Comparison of ENCODE assay signal across 17 cellular contexts in the genomic region with DNA sequence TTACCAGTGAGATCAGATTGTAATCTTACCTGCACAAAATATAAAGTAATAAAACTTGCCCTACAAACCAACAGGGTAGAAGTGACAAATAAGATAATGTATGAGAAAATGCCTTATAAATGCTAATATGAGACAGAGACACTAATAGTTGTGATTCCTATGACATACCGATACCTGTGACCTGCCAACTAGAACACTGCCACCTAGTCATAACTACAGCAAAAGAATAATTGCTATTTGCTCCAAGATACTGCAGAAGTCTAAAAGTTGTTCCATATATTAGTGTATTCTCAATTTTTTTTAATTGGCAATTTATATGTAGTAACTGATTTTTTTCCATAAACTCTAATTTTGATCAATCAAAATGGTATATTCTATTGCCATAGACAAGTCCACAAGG. TPM values are rescaled to one million over a fixed set of nuclear protein-coding genes. Genes with fewer than 3 reads are reported as not detected.
DNase-seq lines count a peak whose midpoint lies in the region; ATAC-seq, FAIRE-seq and TF ChIP-seq lines count a peak whose summit lies in the region.
"Had no signal": no experiment of that assay in that cellular context is flagged by ENCODE, and none has a peak within 500 bp of the region (broad histone marks: within the 10 kb centered on the region; RNA-seq: fewer than 3 reads in every experiment).

No MANE protein-coding gene starts in this region.

- no peaks in the 10 kb centered on the region for H3K9me2 ChIP-seq in OCI-LY7 (ENCODE audit: insufficient read depth, low read length)

- H3K4me1 Mint-ChIP-seq in HFFc6 (ENCODE audit: low read depth), result peaks cover 29% of the 10 kb centered on the region

- POLR2A ChIA-PET in OCI-LY7 (lab: Charles Lee), result interaction anchor here (0.6 kb wide), 1 partner anchor 11 kb away, joined by 4 read pairs; no protein-coding TSS in a partner anchor
- POLR2A ChIA-PET in endothelial cell of umbilical vein (lab: Charles Lee), result no interaction called here

- H3K36me3 ChIP-seq in OCI-LY7 (ENCODE audit: insufficient read depth, low read length) (peaks cover 70% of the 10 kb centered on the region), endothelial cell of umbilical vein (ENCODE audit: control insufficient read depth in 2 of 2, extremely low read depth in 1 of 2, insufficient read depth in 2 of 2, low read length in 2 of 2) (peaks cover 2 to 10% of the 10 kb centered on the region in 2 experiments), left ventricle myocardium inferior (peaks cover 63% of the 10 kb centered on the region)

- no peak overlapping the region for H3K9ac ChIP-seq in endothelial cell of umbilical vein (replicated peaks; ENCODE audit: extremely low read depth, insufficient read depth, low read length)
- H3K9ac ChIP-seq: BLaER1 had no signal

- dilution Hi-C loops in endothelial cell of umbilical vein (cut with MboI; ENCODE audit: extremely low pct_ligation_motif_present, low sequenced_read_pairs), result no loop called here

- H3K4me1 ChIP-seq in OCI-LY7 (ENCODE audit: insufficient read depth, low read length, poor library complexity, severe bottlenecking) (no peaks in the 10 kb centered on the region), endothelial cell of umbilical vein (ENCODE audit: control insufficient read depth, extremely low read depth, insufficient read depth, low read length) (peaks cover 29% of the 10 kb centered on the region), left ventricle myocardium inferior (peaks cover 17% of the 10 kb centered on the region)
- H3K4me1 ChIP-seq: BLaER1, HAP-1 had no signal

- no peak overlapping the region for H2AFZ ChIP-seq in OCI-LY7 (ENCODE audit: low read length)
- no peak overlapping the region for H2AFZ ChIP-seq in endothelial cell of umbilical vein (ENCODE audit: low read depth, low read length)

- TF ChIP-seq CTCF in HFFc6 (IDR thresholded peaks at IDR 0.05) (peak; percentile 22; the same call in 1 of the 2 replicates), OCI-LY7 (conservative IDR thresholded peaks at IDR 0.05; ENCODE audit: low read length) (peak; percentile 36; the same call in 1 of the 2 replicates), endothelial cell of umbilical vein (IDR thresholded peaks at IDR 0.05; ENCODE audit: extremely low read depth in 1 of 2, insufficient read depth in 1 of 2, low read depth in 1 of 2, low read length in 2 of 2) (no peak), left ventricle myocardium inferior (IDR thresholded peaks at IDR 0.05; ENCODE audit: borderline replicate concordance) (no peak)

- no peak overlapping the region for H3K4me2 ChIP-seq in OCI-LY7 (ENCODE audit: low read length)
- no peak overlapping the region for H3K4me2 ChIP-seq in endothelial cell of umbilical vein (ENCODE audit: insufficient read depth, low read length)
- H3K4me2 ChIP-seq: BLaER1 had no signal

- ATAC-seq in HG02870 (IDR thresholded peaks at IDR 0.05; ENCODE audit: unreplicated experiment), result no peak

- no peaks in the 10 kb centered on the region for H3K9me1 ChIP-seq in endothelial cell of umbilical vein (replicated peaks; ENCODE audit: control insufficient read depth, extremely low read depth, insufficient read depth, low read length)

- no peak for FAIRE-seq in endothelial cell of umbilical vein (lab: Jason Lieb, UNC)
- FAIRE-seq: GM19239 had no signal

- no peak overlapping the region for H3K4me3 ChIP-seq in OCI-LY7 (ENCODE audit: low read depth, low read length, poor library complexity, severe bottlenecking)
- no peak overlapping the region for H3K4me3 ChIP-seq in endothelial cell of umbilical vein (replicated peaks in 1 of 3; ENCODE audit: insufficient read depth in 1 of 3, low read depth in 1 of 3, low read length in 3 of 3)
- H3K4me3 ChIP-seq in left ventricle myocardium inferior, result no peak overlapping the region
- H3K4me3 ChIP-seq: BLaER1, HAP-1 had no signal

- H3K9me3 ChIP-seq in OCI-LY7 (ENCODE audit: low read length), result no peaks in the 10 kb centered on the region
- no peaks in the 10 kb centered on the region for H3K9me3 ChIP-seq in endothelial cell of umbilical vein (replicated peaks; ENCODE audit: control insufficient read depth, insufficient read depth, low read length)
- no peaks in the 10 kb centered on the region for H3K9me3 ChIP-seq in left ventricle myocardium inferior (replicated peaks)
- H3K9me3 ChIP-seq: BLaER1, HAP-1 had no signal

- no peak overlapping the region for H3K4me3 Mint-ChIP-seq in HFFc6
- H3K4me3 Mint-ChIP-seq: CD4-positive, CD25-positive, alpha-beta regulatory T cell had no signal

- DNase-seq in NCI-H2171 treated with DMSO at 0.1 percent for 48 hours (lab: John Stamatoyannopoulos, UW), result peak; percentile 3
- no peak for DNase-seq in NCI-H2171 (lab: John Stamatoyannopoulos, UW)
- no peak for DNase-seq in HFFc6
- no peak for DNase-seq in OCI-LY7 (ENCODE audit: low spot score)
- DNase-seq in endothelial cell of umbilical vein (ENCODE audit: low read depth, low spot score), result no peak
- no peak for DNase-seq in left ventricle myocardium inferior
- DNase-seq in NK-92 treated with Interleukin-12 subunit alpha and Interleukin-12 subunit beta, amount 100 ng/mL, for 24 hours (lab: John Stamatoyannopoulos, UW), result no peak
- DNase-seq: CD4-positive, CD25-positive, alpha-beta regulatory T cell; DMS53; GF-D8; GOT3 had no signal

- intact Hi-C loops in OCI-LY7 (cut with micrococcal nuclease; ENCODE audit: unreplicated experiment) (no loop called here), endothelial cell of umbilical vein (cut with micrococcal nuclease) (no loop called here), left ventricle myocardium inferior (cut with micrococcal nuclease) (no loop called here)

- no peaks in the 10 kb centered on the region for H4K20me1 ChIP-seq in OCI-LY7 (ENCODE audit: insufficient read depth, low read length)
- H4K20me1 ChIP-seq in endothelial cell of umbilical vein (replicated peaks; ENCODE audit: control insufficient read depth, extremely low read depth, insufficient read depth, low read length), result no peaks in the 10 kb centered on the region
- H4K20me1 ChIP-seq: BLaER1 had no signal

- TF ChIP-seq POLR2A in endothelial cell of umbilical vein (IDR thresholded peaks at IDR 0.05; ENCODE audit: low read depth, low read length), result no peak

- no peaks in the 10 kb centered on the region for H3K79me2 ChIP-seq in OCI-LY7 (ENCODE audit: insufficient read depth, low read depth, low read length)
- H3K79me2 ChIP-seq in endothelial cell of umbilical vein (ENCODE audit: control insufficient read depth, insufficient read depth, low read length), result peaks cover 2% of the 10 kb centered on the region

- no peaks in the 10 kb centered on the region for H3K27me3 Mint-ChIP-seq in HFFc6 (ENCODE audit: insufficient read depth)
- H3K27me3 Mint-ChIP-seq: CD4-positive, CD25-positive, alpha-beta regulatory T cell had no signal

- CTCF ChIA-PET in OCI-LY7 (lab: Charles Lee; ENCODE audit: unreplicated experiment), result no interaction called here
- CTCF ChIA-PET in endothelial cell of umbilical vein (lab: Charles Lee), result interaction anchor here (1.0 kb wide), 1 partner anchor 170 kb away, joined by 3 read pairs; no protein-coding TSS in a partner anchor

- no peaks in the 10 kb centered on the region for H3K9me3 Mint-ChIP-seq in HFFc6

- no TSS peak for BruUV-seq in OCI-LY7 (replicated peaks; lab: Mats Ljungman, UMichigan)
- no TSS peak for BruUV-seq in endothelial cell of umbilical vein (replicated peaks; lab: Mats Ljungman, UMichigan)

- H3K27ac ChIP-seq in OCI-LY7 (ENCODE audit: low read depth, low read length, poor library complexity, severe bottlenecking), result no peak overlapping the region
- H3K27ac ChIP-seq in endothelial cell of umbilical vein (ENCODE audit: insufficient read depth, low read depth, low read length), result peak overlapping the region; percentile 73
- H3K27ac ChIP-seq in left ventricle myocardium inferior (replicated peaks), result no peak overlapping the region
- H3K27ac ChIP-seq: 22Rv1, BLaER1 had no signal

- H3K27ac Mint-ChIP-seq in HFFc6, result no peak overlapping the region
- H3K27ac Mint-ChIP-seq: CD4-positive, CD25-positive, alpha-beta regulatory T cell had no signal

- no peaks in the 10 kb centered on the region for H3K27me3 ChIP-seq in endothelial cell of umbilical vein (ENCODE audit: control insufficient read depth in 2 of 2, insufficient read depth in 2 of 2, low read length in 2 of 2)
- no peaks in the 10 kb centered on the region for H3K27me3 ChIP-seq in left ventricle myocardium inferior (ENCODE audit: low read depth)
- H3K27me3 ChIP-seq: BLaER1 had no signal

- H3K36me3 Mint-ChIP-seq in HFFc6 (ENCODE audit: low read depth), result peaks cover 17% of the 10 kb centered on the region

TF ChIP-seq in endothelial cell of umbilical vein, 7 proteins besides CTCF, POLR2A, EP300 and RAD21 (continues in another document):
- TF ChIP-seq EZH2 (IDR thresholded peaks at IDR 0.05; ENCODE audit: borderline replicate concordance, low read depth, low read length, severe bottlenecking), result no peak

RNA-seq across cellular contexts. Expression of a gene that starts 25.3 kb away (rescaled TPM):
- total RNA-seq in HFFc6 (2021; fragmentation: NEBNext Ultra II Directional; extraction: Animal tissue kit (Norgen Biotek cat#: 25700)), result under 1 TPM in 1 of 6 experiments, not detected in 5; 0.05 TPM
- total RNA-seq in OCI-LY7 (2014; rRNA removed; shearing (Covaris generic)), result 0.03 TPM in 1 of 2 replicates, not detected in the other
- not detected in 2 replicates for total RNA-seq in OCI-LY7 (2022)
- total RNA-seq in endothelial cell of umbilical vein, result 0.11 TPM in 1 of 2 replicates, not detected in the other
- polyA plus RNA-seq in endothelial cell of umbilical vein, result 0.03 and 0.06 TPM in 2 replicates
- 0.01 TPM in 1 of 2 replicates, not detected in the other for polyA plus RNA-seq in endothelial cell of umbilical vein (2011; cell fraction: cytosol; rRNA removed)
- 0.05 and 0.08 TPM in 2 replicates for polyA plus RNA-seq in endothelial cell of umbilical vein (2011; cell fraction: nucleus; rRNA removed)
- polyA plus RNA-seq in endothelial cell of umbilical vein (2012), result not detected in 2 replicates
- 0.17 and 0.19 TPM in 2 replicates for polyA minus RNA-seq in endothelial cell of umbilical vein
- polyA minus RNA-seq in endothelial cell of umbilical vein (2011; cell fraction: cytosol; rRNA and poly(A)+ RNA removed), result not detected
- 0.29 and 0.43 TPM in 2 replicates for polyA minus RNA-seq in endothelial cell of umbilical vein (2011; cell fraction: nucleus; rRNA and poly(A)+ RNA removed)
- total RNA-seq in left ventricle myocardium inferior, result not detected

RNA-seq across cellular contexts. Expression of a gene that starts 54.8 kb away (rescaled TPM):
- 100 to 1,000 TPM; 130 to 211 (median 176) TPM for total RNA-seq in HFFc6 (2021; fragmentation: NEBNext Ultra II Directional; extraction: Animal tissue kit (Norgen Biotek cat#: 25700))
- not detected in 2 replicates for total RNA-seq in OCI-LY7 (2014; rRNA removed; shearing (Covaris generic))
- total RNA-seq in OCI-LY7 (2022), result not detected in 2 replicates
- not detected in 2 replicates for total RNA-seq in endothelial cell of umbilical vein
- polyA plus RNA-seq in endothelial cell of umbilical vein, result not detected in 2 replicates
- not detected in 2 replicates for polyA plus RNA-seq in endothelial cell of umbilical vein (2011; cell fraction: cytosol; rRNA removed)
- not detected in 2 replicates for polyA plus RNA-seq in endothelial cell of umbilical vein (2011; cell fraction: nucleus; rRNA removed)
- not detected in 2 replicates for polyA plus RNA-seq in endothelial cell of umbilical vein (2012)
- polyA minus RNA-seq in endothelial cell of umbilical vein, result not detected in 2 replicates
- not detected for polyA minus RNA-seq in endothelial cell of umbilical vein (2011; cell fraction: cytosol; rRNA and poly(A)+ RNA removed)
- polyA minus RNA-seq in endothelial cell of umbilical vein (2011; cell fraction: nucleus; rRNA and poly(A)+ RNA removed), result not detected in 2 replicates
- total RNA-seq in left ventricle myocardium inferior, result 0.14 TPM
- total RNA-seq: A673; CD4-positive, CD25-positive, alpha-beta regulatory T cell had no signal
- polyA plus RNA-seq: CD4-positive, CD25-positive, alpha-beta regulatory T cell had no signal

Comparison
In these comparisons a context has a peak if more than half of its experiments do, and no peak if none do; other contexts are left out.
1. CTCF ChIP-seq: peak in HFFc6 (single experiment) and OCI-LY7 (single experiment); none in endothelial cell of umbilical vein (0 of 2) and left ventricle myocardium inferior (single experiment).
2. RNA of a gene that starts 54.8 kb away (total RNA-seq): 130 to 211 TPM in HFFc6; 0.14 TPM in left ventricle myocardium inferior (single experiment), not detected in OCI-LY7 and not detected in endothelial cell of umbilical vein; every median in the first group is over 100 times any median in the second.